18 cellular contexts compared by ENCODE assay signal in the genomic region with DNA sequence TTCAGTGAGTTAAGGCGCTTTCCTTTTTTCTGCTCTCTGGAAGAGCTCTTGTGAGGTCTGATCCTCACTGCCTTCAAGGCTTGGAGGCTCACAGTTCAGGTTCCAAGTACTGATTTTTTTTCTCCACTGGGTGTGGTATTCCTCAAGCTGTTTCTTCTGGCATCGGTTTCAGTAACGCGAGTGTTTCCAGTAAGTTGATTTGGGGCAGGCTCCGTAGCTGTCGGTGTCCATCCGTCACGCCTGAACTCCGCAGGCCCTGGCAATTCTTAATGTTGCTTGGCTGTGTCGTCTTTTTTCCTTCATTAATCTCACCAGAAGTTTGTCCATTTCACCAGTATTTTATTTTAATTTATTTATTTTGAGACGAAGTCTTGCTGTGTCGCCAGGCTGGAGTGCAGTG. TPM values are rescaled to one million over a fixed set of nuclear protein-coding genes. Genes with fewer than 3 reads are reported as not detected.
DNase-seq lines count a peak whose midpoint lies in the region; ATAC-seq and TF ChIP-seq lines count a peak whose summit lies in the region.
"Had no signal": no experiment of that assay in that cellular context is flagged by ENCODE, and none has a peak within 500 bp of the region (broad histone marks: within the 10 kb centered on the region; RNA-seq: fewer than 3 reads in every experiment).

No MANE protein-coding gene starts in this region.

- intact Hi-C loops in Right ventricle myocardium inferior (cut with DNase I) (no loop called here), heart left ventricle (cut with DNase I) (no loop called here), testis (cut with DNase I; ENCODE audit: low total_unique reads) (no loop called here)
- intact Hi-C loops in CD4-positive, alpha-beta memory T cell (cut with micrococcal nuclease): no loop called here

- H3K4me1 Mint-ChIP-seq in brain: peaks cover 8% of the 10 kb centered on the region
- peaks cover 2% of the 10 kb centered on the region for H3K4me1 Mint-ChIP-seq in glutamatergic neuron (ENCODE audit: low read depth, unreplicated experiment)
- H3K4me1 Mint-ChIP-seq in CD4-positive, alpha-beta memory T cell: peaks cover 0 to 2% (median 0%) of the 10 kb centered on the region in 4 donors
- H3K4me1 Mint-ChIP-seq: CD4-positive, CD25-positive, alpha-beta regulatory T cell had no signal

- TF ChIP-seq CTCF in heart left ventricle (IDR thresholded peaks at IDR 0.05) (no peak), brain (conservative IDR thresholded peaks at IDR 0.05) (no peak), glutamatergic neuron (IDR thresholded peaks at IDR 0.05; ENCODE audit: partially characterized antibody, unreplicated experiment) (no peak), testis (IDR thresholded peaks at IDR 0.05) (no peak)

- peaks cover 0 to 2% (median 0%) of the 10 kb centered on the region in 5 experiments for H3K9me3 Mint-ChIP-seq in brain
- peaks cover 31% of the 10 kb centered on the region for H3K9me3 Mint-ChIP-seq in glutamatergic neuron (ENCODE audit: unreplicated experiment)
- H3K9me3 Mint-ChIP-seq in CD4-positive, alpha-beta memory T cell: no peaks in the 10 kb centered on the region
- H3K9me3 Mint-ChIP-seq: CD4-positive, CD25-positive, alpha-beta regulatory T cell had no signal

- H3K27me3 ChIP-seq in heart left ventricle (no peaks in the 10 kb centered on the region), testis (no peaks in the 10 kb centered on the region)
- no peaks in the 10 kb centered on the region for H3K27me3 ChIP-seq in CD4-positive, alpha-beta memory T cell (ENCODE audit: insufficient read depth, low read length)
- H3K27me3 ChIP-seq: BLaER1 treated with 17β-estradiol and CSF1 and Interleukin-3, amounts not matched to agents 10 nM and 100 nM had no signal

- DNase-seq in Right ventricle myocardium inferior (ENCODE audit: missing footprints) (no peak), heart left ventricle (no peak), glutamatergic neuron (no peak), testis (peak; percentile 67), T1000 (lab: John Stamatoyannopoulos, UW) (no peak)
- no peak for DNase-seq in CD4-positive, alpha-beta memory T cell
- DNase-seq: ACHN; Calu3; CD4-positive, CD25-positive, alpha-beta regulatory T cell; DMS 273 treated with DMSO at 0.1 percent for 48 hours; DND-41; GF-D8; GOT3 had no signal

- H3K27ac Mint-ChIP-seq in brain: peak overlapping the region in 4 of 5 experiments; percentile 9 to 90 (median 70)
- H3K27ac Mint-ChIP-seq in glutamatergic neuron (ENCODE audit: unreplicated experiment): peak overlapping the region; percentile 28
- H3K27ac Mint-ChIP-seq in CD4-positive, alpha-beta memory T cell: peak overlapping the region in 1 of 7 donors; percentile 13
- H3K27ac Mint-ChIP-seq: CD4-positive, CD25-positive, alpha-beta regulatory T cell had no signal

- H3K4me3 Mint-ChIP-seq in brain: no peak overlapping the region
- H3K4me3 Mint-ChIP-seq in glutamatergic neuron (ENCODE audit: unreplicated experiment): no peak overlapping the region
- H3K4me3 Mint-ChIP-seq in CD4-positive, alpha-beta memory T cell: no peak overlapping the region

- H3K36me3 ChIP-seq in heart left ventricle (peaks cover 0 to 62% (median 37%) of the 10 kb centered on the region in 9 donors), testis (ENCODE audit: low read depth, missing control alignments) (no peaks in the 10 kb centered on the region)
- peaks cover 7% of the 10 kb centered on the region for H3K36me3 ChIP-seq in CD4-positive, alpha-beta memory T cell (ENCODE audit: insufficient read depth, low read length)

- H3K27ac ChIP-seq in heart left ventricle (no peak overlapping the region), testis (no peak overlapping the region)
- H3K27ac ChIP-seq in CD4-positive, alpha-beta memory T cell (ENCODE audit: low read depth, low read length): no peak overlapping the region
- H3K27ac ChIP-seq: BLaER1 treated with 17β-estradiol and CSF1 and Interleukin-3, amounts not matched to agents 10 nM and 100 nM; HL-60 had no signal

- ATAC-seq in Right ventricle myocardium inferior (peak; percentile 33), heart left ventricle (no peak)

- no peak for TF ChIP-seq POLR2A in heart left ventricle (IDR thresholded peaks at IDR 0.05)
- no peak for TF ChIP-seq POLR2A in testis (IDR thresholded peaks at IDR 0.05)

- CTCF ChIA-PET in CD4-positive, alpha-beta memory T cell (lab: Charles Lee; ENCODE audit: partially characterized antibody): interaction anchor here (2.1 kb wide), 1 partner anchor 18 kb away, joined by 6 read pairs; no protein-coding TSS in a partner anchor

- peaks cover 35% of the 10 kb centered on the region for H3K36me3 Mint-ChIP-seq in brain
- peaks cover 9% of the 10 kb centered on the region for H3K36me3 Mint-ChIP-seq in glutamatergic neuron (ENCODE audit: unreplicated experiment)
- H3K36me3 Mint-ChIP-seq in CD4-positive, alpha-beta memory T cell: peaks cover 18 to 21% of the 10 kb centered on the region in 2 donors

- H3K4me3 ChIP-seq in heart left ventricle: no peak overlapping the region
- no peak overlapping the region for H3K4me3 ChIP-seq in testis
- H3K4me3 ChIP-seq in CD4-positive, alpha-beta memory T cell (ENCODE audit: low read length in 2 of 2): no peak overlapping the region
- H3K4me3 ChIP-seq: BLaER1 treated with 17β-estradiol and CSF1 and Interleukin-3, amounts not matched to agents 10 nM and 100 nM; HAP-1 had no signal

- POLR2A ChIA-PET in CD4-positive, alpha-beta memory T cell (lab: Charles Lee; ENCODE audit: partially characterized antibody): interaction anchor here (0.6 kb wide), 1 partner anchor 53 kb away, joined by 3 read pairs; no protein-coding TSS in a partner anchor

- WGBS in heart left ventricle, 4 donors: 79 to 89% (median 83%) methylated on average over 12 of the region's 12 CpGs
- 64 to 77% methylated on average over 12 of the region's 12 CpGs for WGBS in testis, 2 donors

- H3K4me1 ChIP-seq in heart left ventricle (no peaks in the 10 kb centered on the region), testis (no peaks in the 10 kb centered on the region)
- no peaks in the 10 kb centered on the region for H3K4me1 ChIP-seq in CD4-positive, alpha-beta memory T cell (ENCODE audit: insufficient read depth, low read length)
- H3K4me1 ChIP-seq: BLaER1 treated with 17β-estradiol and CSF1 and Interleukin-3, amounts not matched to agents 10 nM and 100 nM; HAP-1 had no signal

- H3K9me3 ChIP-seq in heart left ventricle (no peaks in the 10 kb centered on the region), testis (no peaks in the 10 kb centered on the region)
- H3K9me3 ChIP-seq in CD4-positive, alpha-beta memory T cell (ENCODE audit: control insufficient read depth in 1 of 2, low read length in 2 of 2): no peaks in the 10 kb centered on the region
- H3K9me3 ChIP-seq: BLaER1 treated with 17β-estradiol and CSF1 and Interleukin-3, amounts not matched to agents 10 nM and 100 nM; HAP-1 had no signal

- H3K27me3 Mint-ChIP-seq in brain: no peaks in the 10 kb centered on the region
- peaks cover 35% of the 10 kb centered on the region for H3K27me3 Mint-ChIP-seq in glutamatergic neuron (ENCODE audit: unreplicated experiment)
- H3K27me3 Mint-ChIP-seq in CD4-positive, alpha-beta memory T cell: no peaks in the 10 kb centered on the region
- H3K27me3 Mint-ChIP-seq: CD4-positive, CD25-positive, alpha-beta regulatory T cell had no signal

RNA-seq across cellular contexts. Expression of gene LRCOL1, which starts 30.6 kb away (rescaled TPM):
- total RNA-seq in Right ventricle myocardium inferior: not detected
- not detected for total RNA-seq in heart left ventricle
- polyA plus RNA-seq in heart left ventricle: not detected
- polyA plus RNA-seq in brain (ENCODE audit: insufficient read depth, low read depth, low replicate concordance): 0.46 TPM
- total RNA-seq in glutamatergic neuron (ENCODE audit: unreplicated experiment): not detected
- under 1 TPM in 1 of 2 donors, not detected in 1; 0.81 TPM for total RNA-seq in testis
- polyA plus RNA-seq in testis (ENCODE audit: insufficient read depth, low read depth, low replicate concordance): 1.6 TPM
- total RNA-seq in CD4-positive, alpha-beta memory T cell: not detected
- polyA plus RNA-seq in CD4-positive, alpha-beta memory T cell: not detected
- total RNA-seq: Calu3; CD4-positive, CD25-positive, alpha-beta regulatory T cell had no signal
- polyA plus RNA-seq: CD4-positive, CD25-positive, alpha-beta regulatory T cell had no signal

RNA-seq across cellular contexts. Expression of gene P2RX2, which starts 38.8 kb away (rescaled TPM):
- total RNA-seq in Right ventricle myocardium inferior (not detected), heart left ventricle (not detected), glutamatergic neuron (ENCODE audit: unreplicated experiment) (4.1 TPM), testis (1 to 10 TPM; 2.2 to 2.7 TPM)
- polyA plus RNA-seq in heart left ventricle (not detected), brain (ENCODE audit: insufficient read depth, low read depth, low replicate concordance) (not detected), testis (ENCODE audit: insufficient read depth, low read depth, low replicate concordance) (3.0 TPM)
- total RNA-seq in CD4-positive, alpha-beta memory T cell: not detected
- not detected for polyA plus RNA-seq in CD4-positive, alpha-beta memory T cell
- total RNA-seq: A172; Calu3; CD4-positive, CD25-positive, alpha-beta regulatory T cell had no signal
- polyA plus RNA-seq: CD4-positive, CD25-positive, alpha-beta regulatory T cell had no signal
